9 cellular contexts compared by ENCODE assay signal in genomic region chr14:68741839-68742470, GRCh38. TPM values are rescaled to one million over a fixed set of nuclear protein-coding genes. Genes with fewer than 3 reads are reported as not detected.
DNase-seq lines count a peak whose midpoint lies in the region; ATAC-seq and TF ChIP-seq lines count a peak whose summit lies in the region.
"Had no signal": no experiment of that assay in that cellular context is flagged by ENCODE, and none has a peak within 500 bp of the region (broad histone marks: within the 10 kb centered on the region; RNA-seq: fewer than 3 reads in every experiment).

No MANE protein-coding gene starts in this region.

- POLR2A ChIA-PET in activated CD4-positive, alpha-beta memory T cell treated with anti-CD3 and anti-CD28 coated beads, Interleukin-2, amount 10 ng/mL, durations not matched to agents 7 days and 5 days (lab: Charles Lee) = no interaction called here

- intact Hi-C loops in heart left ventricle (cut with DNase I) = no loop called here
- intact Hi-C loops in upper lobe of right lung (cut with DNase I) = no loop called here
- intact Hi-C loops in uterus (cut with DNase I; ENCODE audit: low total_unique reads) = no loop called here
- intact Hi-C loops in posterior cingulate gyrus (cut with DNase I) = no loop called here

- no peak overlapping the region for H3K4me3 Mint-ChIP-seq in activated CD4-positive, alpha-beta memory T cell treated with anti-CD3 and anti-CD28 coated beads, Interleukin-2, amount 10 ng/mL, durations not matched to agents 7 days and 5 days

- 92 to 96% (median 93%) methylated on average over 5 to 6 of the region's 6 CpGs for WGBS in heart left ventricle, 4 donors

- TF ChIP-seq CTCF in heart left ventricle (IDR thresholded peaks at IDR 0.05) (no peak), right atrium auricular region (IDR thresholded peaks at IDR 0.05) (no peak), upper lobe of right lung (IDR thresholded peaks at IDR 0.05) (no peak), uterus (IDR thresholded peaks at IDR 0.05) (no peak)

- H3K4me1 ChIP-seq in heart left ventricle (peaks cover 0 to 10% (median 1%) of the 10 kb centered on the region in 12 donors), right atrium auricular region (peaks cover 0 to 5% of the 10 kb centered on the region in 2 donors), upper lobe of right lung (peaks cover under 1% of the 10 kb centered on the region), uterus (no peaks in the 10 kb centered on the region)

- TF ChIP-seq POLR2A in heart left ventricle (IDR thresholded peaks at IDR 0.05) (no peak), uterus (IDR thresholded peaks at IDR 0.05) (no peak)

- ATAC-seq in heart left ventricle = peak; percentile 40 to 73 (median 54)
- peak; percentile 68 for ATAC-seq in HG02973 (IDR thresholded peaks at IDR 0.05; ENCODE audit: unreplicated experiment)
- ATAC-seq in upper lobe of right lung = peak; percentile 91

- peaks cover 9% of the 10 kb centered on the region for H3K9me3 Mint-ChIP-seq in activated CD4-positive, alpha-beta memory T cell treated with anti-CD3 and anti-CD28 coated beads, Interleukin-2, amount 10 ng/mL, durations not matched to agents 7 days and 5 days

- CTCF ChIA-PET in activated CD4-positive, alpha-beta memory T cell treated with anti-CD3 and anti-CD28 coated beads, Interleukin-2, amount 10 ng/mL, durations not matched to agents 7 days and 5 days (lab: Charles Lee) = interaction anchor here (0.6 kb wide), 1 partner anchor 12 kb away, joined by 3 read pairs; no protein-coding TSS in a partner anchor

- H3K4me3 ChIP-seq in heart left ventricle (no peak overlapping the region), right atrium auricular region (no peak overlapping the region), upper lobe of right lung (no peak overlapping the region), uterus (no peak overlapping the region)

- H3K27ac ChIP-seq in heart left ventricle = no peak overlapping the region
- H3K27ac ChIP-seq in right atrium auricular region = no peak overlapping the region
- no peak overlapping the region for H3K27ac ChIP-seq in upper lobe of right lung
- H3K27ac ChIP-seq in uterus = no peak overlapping the region

- H3K4me1 Mint-ChIP-seq in activated CD4-positive, alpha-beta memory T cell treated with anti-CD3 and anti-CD28 coated beads, Interleukin-2, amount 10 ng/mL, durations not matched to agents 7 days and 5 days = no peaks in the 10 kb centered on the region

- H3K27me3 Mint-ChIP-seq in activated CD4-positive, alpha-beta memory T cell treated with anti-CD3 and anti-CD28 coated beads, Interleukin-2, amount 10 ng/mL, durations not matched to agents 7 days and 5 days = peaks cover 7% of the 10 kb centered on the region

- no peaks in the 10 kb centered on the region for H3K36me3 Mint-ChIP-seq in activated CD4-positive, alpha-beta memory T cell treated with anti-CD3 and anti-CD28 coated beads, Interleukin-2, amount 10 ng/mL, durations not matched to agents 7 days and 5 days (ENCODE audit: low read depth)

- H3K27me3 ChIP-seq in heart left ventricle = peaks cover 0 to 8% (median 0%) of the 10 kb centered on the region in 9 donors
- no peaks in the 10 kb centered on the region for H3K27me3 ChIP-seq in right atrium auricular region
- no peaks in the 10 kb centered on the region for H3K27me3 ChIP-seq in upper lobe of right lung
- no peaks in the 10 kb centered on the region for H3K27me3 ChIP-seq in uterus

- H3K36me3 ChIP-seq in heart left ventricle = no peaks in the 10 kb centered on the region
- no peaks in the 10 kb centered on the region for H3K36me3 ChIP-seq in right atrium auricular region
- H3K36me3 ChIP-seq in upper lobe of right lung = no peaks in the 10 kb centered on the region
- H3K36me3 ChIP-seq in uterus = no peaks in the 10 kb centered on the region

- H3K9me3 ChIP-seq in heart left ventricle (peaks cover 0 to 6% (median 0%) of the 10 kb centered on the region in 12 donors), right atrium auricular region (no peaks in the 10 kb centered on the region), upper lobe of right lung (no peaks in the 10 kb centered on the region), uterus (no peaks in the 10 kb centered on the region)

- no peak overlapping the region for H3K27ac Mint-ChIP-seq in activated CD4-positive, alpha-beta memory T cell treated with anti-CD3 and anti-CD28 coated beads, Interleukin-2, amount 10 ng/mL, durations not matched to agents 7 days and 5 days

- no peak for DNase-seq in heart left ventricle
- no peak for DNase-seq in right atrium auricular region (ENCODE audit: low spot score)
- DNase-seq in RPMI8226 = peak; percentile 14
- DNase-seq in upper lobe of right lung = no peak
- DNase-seq in activated CD4-positive, alpha-beta memory T cell treated with anti-CD3 and anti-CD28 coated beads, Interleukin-2, amount 10 ng/mL, durations not matched to agents 7 days and 5 days = no peak
- no peak for DNase-seq in uterus
- DNase-seq in posterior cingulate gyrus = no peak
- DNase-seq: central memory CD4-positive, alpha-beta T cell had no signal

RNA-seq across cellular contexts. Expression of gene ZFP36L1, which starts 50.9 kb away (rescaled TPM):
- 100 to 1,000 TPM in 3 of 9 donors, 10 to 100 TPM in 6; 47.8 to 183 (median 68.9) TPM for total RNA-seq in heart left ventricle
- polyA plus RNA-seq in heart left ventricle = 10 to 100 TPM; 21.2 to 84.5 TPM
- 100 to 1,000 TPM in 1 of 2 donors, 10 to 100 TPM in 1; 66.6 to 276 TPM for total RNA-seq in right atrium auricular region
- 187 TPM for total RNA-seq in upper lobe of right lung
- total RNA-seq in activated CD4-positive, alpha-beta memory T cell treated with anti-CD3 and anti-CD28 coated beads, Interleukin-2, amount 10 ng/mL, durations not matched to agents 7 days and 5 days = 100 to 1,000 TPM in 1 of 2 experiments, 10 to 100 TPM in 1; 96.1 to 103 TPM
- total RNA-seq in uterus = 100 to 1,000 TPM; 170 to 564 (median 315) TPM
